In the genomic region with DNA sequence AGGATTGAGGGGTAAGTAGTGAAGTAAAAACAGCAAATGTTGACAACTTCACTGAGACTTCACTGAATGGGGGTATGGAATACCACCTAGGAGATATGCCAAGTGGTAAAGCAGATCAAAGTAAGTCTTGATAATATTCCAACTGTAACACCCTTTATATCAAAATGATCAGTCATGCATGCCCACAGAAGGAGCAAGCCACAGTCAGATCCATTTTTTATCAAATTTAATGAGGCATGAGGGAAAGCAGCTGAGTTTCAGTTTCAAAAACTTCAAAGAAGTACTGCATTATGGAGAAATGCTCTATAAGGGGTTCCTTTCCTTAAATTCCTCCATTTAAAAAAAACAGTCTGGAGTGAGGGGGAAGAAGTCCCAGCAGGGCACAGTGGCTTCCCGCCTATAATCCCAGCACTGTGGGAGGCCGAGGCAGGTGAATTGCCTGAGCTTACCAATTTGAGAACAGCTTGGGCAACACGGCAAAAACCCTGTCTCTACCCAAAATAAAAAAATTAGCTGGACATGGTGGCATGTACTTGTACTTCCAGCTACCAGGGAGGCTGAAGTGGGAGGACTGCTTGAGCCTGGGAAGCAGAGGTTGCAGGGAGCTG, we compare ENCODE assay signal across 16 cellular contexts. TPM values are rescaled to one million over a fixed set of nuclear protein-coding genes. Genes with fewer than 3 reads are reported as not detected.
"Had no signal": no experiment of that assay in that cellular context is flagged by ENCODE, and none has a peak within 500 bp of the region (broad histone marks: within the 10 kb centered on the region; RNA-seq: fewer than 3 reads in every experiment).

No MANE protein-coding gene starts in this region.

- H3K27ac Mint-ChIP-seq: activated CD4-positive, alpha-beta memory T cell treated with anti-CD3 and anti-CD28 coated beads for 36 hours; activated CD4-positive, alpha-beta T cell treated with anti-CD3 and anti-CD28 coated beads for 36 hours; activated naive CD4-positive, alpha-beta T cell treated with anti-CD3 and anti-CD28 coated beads, Interleukin-2, amount 10 ng/mL, durations not matched to agents 7 days and 5 days; activated T-cell treated with anti-CD3 and anti-CD28 coated beads, Interleukin-2, amount 50 U/mL, for 24 hours; naive thymus-derived CD8-positive, alpha-beta T cell; T-helper 1 cell treated with Interleukin-12 subunit alpha and Interleukin-12 subunit beta and Interleukin-4 antibody, amounts not matched to agents 30 μg/mL and 1 μg/mL, for 36 hours had no signal

- DNase-seq: activated CD4-positive, alpha-beta memory T cell treated with anti-CD3 and anti-CD28 coated beads for 36 hours; activated CD4-positive, alpha-beta T cell treated with anti-CD3 and anti-CD28 coated beads for 36 hours; activated naive CD4-positive, alpha-beta T cell treated with anti-CD3 and anti-CD28 coated beads, Interleukin-2, amount 10 ng/mL, durations not matched to agents 7 days and 5 days; activated T-cell treated with anti-CD3 and anti-CD28 coated beads, Interleukin-2, amount 50 U/mL, for 24 hours; foreskin keratinocyte; naive thymus-derived CD8-positive, alpha-beta T cell; stimulated activated naive CD8-positive, alpha-beta T cell treated with anti-CD3 and anti-CD28 coated beads, Interleukin-15, Interleukin-2, amounts not matched to agents 100 U/mL and 50 U/mL, for 24 hours; upper lobe of left lung; WERI-Rb-1 had no signal

- H3K4me1 ChIP-seq: ascending aorta, foreskin keratinocyte, left lung, suprapubic skin had no signal

- FAIRE-seq: endothelial cell of umbilical vein had no signal

- H3K4me1 Mint-ChIP-seq: activated CD4-positive, alpha-beta T cell treated with anti-CD3 and anti-CD28 coated beads for 36 hours; activated naive CD4-positive, alpha-beta T cell treated with anti-CD3 and anti-CD28 coated beads, Interleukin-2, amount 10 ng/mL, durations not matched to agents 7 days and 5 days; naive thymus-derived CD8-positive, alpha-beta T cell had no signal

- ATAC-seq: activated CD4-positive, alpha-beta T cell treated with anti-CD3 and anti-CD28 coated beads for 36 hours; foreskin keratinocyte; left lung; naive thymus-derived CD8-positive, alpha-beta T cell; stimulated activated naive CD8-positive, alpha-beta T cell treated with anti-CD3 and anti-CD28 coated beads, Interleukin-15, Interleukin-2, amounts not matched to agents 100 U/mL and 50 U/mL, for 24 hours had no signal

- H3K4me3 Mint-ChIP-seq: activated CD4-positive, alpha-beta memory T cell treated with anti-CD3 and anti-CD28 coated beads for 36 hours; activated CD4-positive, alpha-beta T cell treated with anti-CD3 and anti-CD28 coated beads for 36 hours; activated naive CD4-positive, alpha-beta T cell treated with anti-CD3 and anti-CD28 coated beads, Interleukin-2, amount 10 ng/mL, durations not matched to agents 7 days and 5 days; activated T-cell treated with anti-CD3 and anti-CD28 coated beads, Interleukin-2, amount 50 U/mL, for 24 hours; naive thymus-derived CD8-positive, alpha-beta T cell; T-helper 1 cell treated with Interleukin-12 subunit alpha and Interleukin-12 subunit beta and Interleukin-4 antibody, amounts not matched to agents 30 μg/mL and 1 μg/mL, for 36 hours had no signal

- H3K27ac ChIP-seq: ascending aorta, foreskin keratinocyte, left lung, suprapubic skin, upper lobe of left lung, WERI-Rb-1 had no signal

- H3K36me3 Mint-ChIP-seq: activated CD4-positive, alpha-beta memory T cell treated with anti-CD3 and anti-CD28 coated beads for 36 hours; activated naive CD4-positive, alpha-beta T cell treated with anti-CD3 and anti-CD28 coated beads, Interleukin-2, amount 10 ng/mL, durations not matched to agents 7 days and 5 days; naive thymus-derived CD8-positive, alpha-beta T cell had no signal

- H3K4me3 ChIP-seq: ascending aorta, heart left ventricle, left lung, right lobe of liver, suprapubic skin, upper lobe of left lung had no signal

- H3K27me3 ChIP-seq: ascending aorta, foreskin keratinocyte, heart left ventricle, left lung, right lobe of liver, suprapubic skin, upper lobe of left lung had no signal

- H3K9me3 Mint-ChIP-seq: activated CD4-positive, alpha-beta memory T cell treated with anti-CD3 and anti-CD28 coated beads for 36 hours; activated naive CD4-positive, alpha-beta T cell treated with anti-CD3 and anti-CD28 coated beads, Interleukin-2, amount 10 ng/mL, durations not matched to agents 7 days and 5 days; activated T-cell treated with anti-CD3 and anti-CD28 coated beads, Interleukin-2, amount 50 U/mL, for 24 hours; naive thymus-derived CD8-positive, alpha-beta T cell; T-helper 1 cell treated with Interleukin-12 subunit alpha and Interleukin-12 subunit beta and Interleukin-4 antibody, amounts not matched to agents 30 μg/mL and 1 μg/mL, for 36 hours had no signal

- H3K9me3 ChIP-seq: ascending aorta, heart left ventricle, left lung, right lobe of liver, suprapubic skin, upper lobe of left lung had no signal

RNA-seq across cellular contexts. Expression of a gene that starts 56.9 kb away (rescaled TPM):
- total RNA-seq: activated CD4-positive, alpha-beta memory T cell treated with anti-CD3 and anti-CD28 coated beads for 36 hours; naive thymus-derived CD8-positive, alpha-beta T cell had no signal
- polyA plus RNA-seq: naive thymus-derived CD8-positive, alpha-beta T cell had no signal
